ENCODE assay signal across 1 cellular context in the genomic region with DNA sequence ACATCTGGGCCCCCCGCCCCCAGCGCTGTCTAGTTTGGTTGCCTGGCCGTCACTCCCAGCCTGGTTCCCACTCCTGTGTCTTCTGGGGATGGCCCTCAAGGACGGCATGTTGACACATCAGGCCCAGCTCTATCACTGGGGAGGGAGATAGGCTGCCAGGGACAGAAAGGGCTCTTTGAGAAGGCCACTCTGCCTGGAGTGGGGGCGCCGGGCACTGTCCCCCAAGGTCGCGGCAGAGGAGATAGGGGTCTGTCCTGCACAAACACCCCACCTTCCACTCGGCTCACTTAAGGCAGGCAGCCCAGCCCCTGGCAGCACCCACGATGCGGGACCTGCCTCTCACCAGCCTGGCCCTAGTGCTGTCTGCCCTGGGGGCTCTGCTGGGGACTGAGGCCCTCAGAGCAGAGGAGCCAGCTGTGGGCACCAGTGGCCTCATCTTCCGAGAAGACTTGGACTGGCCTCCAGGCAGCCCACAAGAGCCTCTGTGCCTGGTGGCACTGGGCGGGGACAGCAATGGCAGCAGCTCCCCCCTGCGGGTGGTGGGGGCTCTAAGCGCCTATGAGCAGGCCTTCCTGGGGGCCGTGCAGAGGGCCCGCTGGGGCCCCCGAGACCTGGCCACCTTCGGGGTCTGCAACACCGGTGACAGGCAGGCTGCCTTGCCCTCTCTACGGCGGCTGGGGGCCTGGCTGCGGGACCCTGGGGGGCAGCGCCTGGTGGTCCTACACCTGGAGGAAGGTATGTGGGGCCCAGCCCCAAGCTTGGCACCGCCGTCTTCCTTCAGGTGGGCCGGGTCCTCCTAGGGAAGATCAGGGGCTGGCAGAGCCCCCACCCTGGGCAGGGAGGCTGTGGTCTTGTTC.
A peak's percentile ranks its signal among the peaks of the same experiment; 100 is the strongest.
TF ChIP-seq lines count a peak whose summit lies in the region.

A gene (plus strand): TSS at position 314 of the 857 bp plus-strand sequence. CDS start 10 bp downstream, at position 324.

TF ChIP-seq in HEK293, 187 proteins besides CTCF, POLR2A, EP300 and RAD21 (continued from another document and continues in another):
- TF ChIP-seq, protein P1, sequence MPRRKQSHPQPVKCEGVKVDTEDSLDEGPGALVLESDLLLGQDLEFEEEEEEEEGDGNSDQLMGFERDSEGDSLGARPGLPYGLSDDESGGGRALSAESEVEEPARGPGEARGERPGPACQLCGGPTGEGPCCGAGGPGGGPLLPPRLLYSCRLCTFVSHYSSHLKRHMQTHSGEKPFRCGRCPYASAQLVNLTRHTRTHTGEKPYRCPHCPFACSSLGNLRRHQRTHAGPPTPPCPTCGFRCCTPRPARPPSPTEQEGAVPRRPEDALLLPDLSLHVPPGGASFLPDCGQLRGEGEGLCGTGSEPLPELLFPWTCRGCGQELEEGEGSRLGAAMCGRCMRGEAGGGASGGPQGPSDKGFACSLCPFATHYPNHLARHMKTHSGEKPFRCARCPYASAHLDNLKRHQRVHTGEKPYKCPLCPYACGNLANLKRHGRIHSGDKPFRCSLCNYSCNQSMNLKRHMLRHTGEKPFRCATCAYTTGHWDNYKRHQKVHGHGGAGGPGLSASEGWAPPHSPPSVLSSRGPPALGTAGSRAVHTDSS (tag by site-specific recombination; IDR thresholded peaks at IDR 0.05): no peak
- TF ChIP-seq, protein P2, sequence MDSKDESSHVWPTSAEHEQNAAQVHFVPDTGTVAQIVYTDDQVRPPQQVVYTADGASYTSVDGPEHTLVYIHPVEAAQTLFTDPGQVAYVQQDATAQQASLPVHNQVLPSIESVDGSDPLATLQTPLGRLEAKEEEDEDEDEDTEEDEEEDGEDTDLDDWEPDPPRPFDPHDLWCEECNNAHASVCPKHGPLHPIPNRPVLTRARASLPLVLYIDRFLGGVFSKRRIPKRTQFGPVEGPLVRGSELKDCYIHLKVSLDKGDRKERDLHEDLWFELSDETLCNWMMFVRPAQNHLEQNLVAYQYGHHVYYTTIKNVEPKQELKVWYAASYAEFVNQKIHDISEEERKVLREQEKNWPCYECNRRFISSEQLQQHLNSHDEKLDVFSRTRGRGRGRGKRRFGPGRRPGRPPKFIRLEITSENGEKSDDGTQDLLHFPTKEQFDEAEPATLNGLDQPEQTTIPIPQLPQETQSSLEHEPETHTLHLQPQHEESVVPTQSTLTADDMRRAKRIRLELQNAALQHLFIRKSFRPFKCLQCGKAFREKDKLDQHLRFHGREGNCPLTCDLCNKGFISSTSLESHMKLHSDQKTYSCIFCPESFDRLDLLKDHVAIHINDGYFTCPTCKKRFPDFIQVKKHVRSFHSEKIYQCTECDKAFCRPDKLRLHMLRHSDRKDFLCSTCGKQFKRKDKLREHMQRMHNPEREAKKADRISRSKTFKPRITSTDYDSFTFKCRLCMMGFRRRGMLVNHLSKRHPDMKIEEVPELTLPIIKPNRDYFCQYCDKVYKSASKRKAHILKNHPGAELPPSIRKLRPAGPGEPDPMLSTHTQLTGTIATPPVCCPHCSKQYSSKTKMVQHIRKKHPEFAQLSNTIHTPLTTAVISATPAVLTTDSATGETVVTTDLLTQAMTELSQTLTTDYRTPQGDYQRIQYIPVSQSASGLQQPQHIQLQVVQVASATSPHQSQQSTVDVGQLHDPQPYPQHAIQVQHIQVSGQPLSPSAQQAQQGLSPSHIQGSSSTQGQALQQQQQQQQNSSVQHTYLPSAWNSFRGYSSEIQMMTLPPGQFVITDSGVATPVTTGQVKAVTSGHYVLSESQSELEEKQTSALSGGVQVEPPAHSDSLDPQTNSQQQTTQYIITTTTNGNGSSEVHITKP (tag by site-specific recombination; IDR thresholded peaks at IDR 0.05): no peak
- TF ChIP-seq ZNF555 (tag by site-specific recombination; conservative IDR thresholded peaks at IDR 0.05) (no peak), ZNF785 (tag by site-specific recombination; IDR thresholded peaks at IDR 0.05) (no peak), ZNF626 (tag by site-specific recombination; IDR thresholded peaks at IDR 0.05) (no peak), ZNF792 (tag by site-specific recombination; IDR thresholded peaks at IDR 0.05) (no peak), ZNF596 (tag by site-specific recombination; IDR thresholded peaks at IDR 0.05) (no peak), IKZF3 (tag by site-specific recombination; IDR thresholded peaks at IDR 0.05) (0 out of 2 replicates have a peak, but pooled peaks have one; percentile 29), ZNF174 (tag by site-specific recombination; IDR thresholded peaks at IDR 0.05) (no peak), YY2 (tag by site-specific recombination; IDR thresholded peaks at IDR 0.05) (no peak), MYNN (tag by site-specific recombination; IDR thresholded peaks at IDR 0.05; ENCODE audit: borderline replicate concordance) (no peak), REPIN1 (tag by site-specific recombination; IDR thresholded peaks at IDR 0.05; ENCODE audit: low read depth) (no peak), ZNF302 (tag by site-specific recombination; IDR thresholded peaks at IDR 0.05; ENCODE audit: low read depth) (no peak), ZNF16 (tag by site-specific recombination; IDR thresholded peaks at IDR 0.05; ENCODE audit: low read depth) (no peak), ZNF830 (tag by site-specific recombination; IDR thresholded peaks at IDR 0.05; ENCODE audit: low read depth) (no peak), ZNF157 (tag by site-specific recombination; IDR thresholded peaks at IDR 0.05) (no peak), ZNF2 (tag by site-specific recombination; IDR thresholded peaks at IDR 0.05) (no peak), ZEB2 (tag by site-specific recombination; IDR thresholded peaks at IDR 0.05) (no peak), GLIS1 (tag by site-specific recombination; IDR thresholded peaks at IDR 0.05) (peak; percentile 43; the same call in 1 of the 2 replicates), ZNF701 (tag by site-specific recombination; IDR thresholded peaks at IDR 0.05) (no peak), GLI4 (tag by site-specific recombination; IDR thresholded peaks at IDR 0.05) (no peak)
- TF ChIP-seq, protein P3, sequence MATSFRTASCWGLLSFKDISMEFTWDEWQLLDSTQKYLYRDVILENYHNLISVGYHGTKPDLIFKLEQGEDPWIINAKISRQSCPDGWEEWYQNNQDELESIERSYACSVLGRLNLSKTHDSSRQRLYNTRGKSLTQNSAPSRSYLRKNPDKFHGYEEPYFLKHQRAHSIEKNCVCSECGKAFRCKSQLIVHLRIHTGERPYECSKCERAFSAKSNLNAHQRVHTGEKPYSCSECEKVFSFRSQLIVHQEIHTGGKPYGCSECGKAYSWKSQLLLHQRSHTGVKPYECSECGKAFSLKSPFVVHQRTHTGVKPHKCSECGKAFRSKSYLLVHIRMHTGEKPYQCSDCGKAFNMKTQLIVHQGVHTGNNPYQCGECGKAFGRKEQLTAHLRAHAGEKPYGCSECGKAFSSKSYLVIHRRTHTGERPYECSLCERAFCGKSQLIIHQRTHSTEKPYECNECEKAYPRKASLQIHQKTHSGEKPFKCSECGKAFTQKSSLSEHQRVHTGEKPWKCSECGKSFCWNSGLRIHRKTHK (tag by site-specific recombination; IDR thresholded peaks at IDR 0.05): no peak
- TF ChIP-seq, protein P4, sequence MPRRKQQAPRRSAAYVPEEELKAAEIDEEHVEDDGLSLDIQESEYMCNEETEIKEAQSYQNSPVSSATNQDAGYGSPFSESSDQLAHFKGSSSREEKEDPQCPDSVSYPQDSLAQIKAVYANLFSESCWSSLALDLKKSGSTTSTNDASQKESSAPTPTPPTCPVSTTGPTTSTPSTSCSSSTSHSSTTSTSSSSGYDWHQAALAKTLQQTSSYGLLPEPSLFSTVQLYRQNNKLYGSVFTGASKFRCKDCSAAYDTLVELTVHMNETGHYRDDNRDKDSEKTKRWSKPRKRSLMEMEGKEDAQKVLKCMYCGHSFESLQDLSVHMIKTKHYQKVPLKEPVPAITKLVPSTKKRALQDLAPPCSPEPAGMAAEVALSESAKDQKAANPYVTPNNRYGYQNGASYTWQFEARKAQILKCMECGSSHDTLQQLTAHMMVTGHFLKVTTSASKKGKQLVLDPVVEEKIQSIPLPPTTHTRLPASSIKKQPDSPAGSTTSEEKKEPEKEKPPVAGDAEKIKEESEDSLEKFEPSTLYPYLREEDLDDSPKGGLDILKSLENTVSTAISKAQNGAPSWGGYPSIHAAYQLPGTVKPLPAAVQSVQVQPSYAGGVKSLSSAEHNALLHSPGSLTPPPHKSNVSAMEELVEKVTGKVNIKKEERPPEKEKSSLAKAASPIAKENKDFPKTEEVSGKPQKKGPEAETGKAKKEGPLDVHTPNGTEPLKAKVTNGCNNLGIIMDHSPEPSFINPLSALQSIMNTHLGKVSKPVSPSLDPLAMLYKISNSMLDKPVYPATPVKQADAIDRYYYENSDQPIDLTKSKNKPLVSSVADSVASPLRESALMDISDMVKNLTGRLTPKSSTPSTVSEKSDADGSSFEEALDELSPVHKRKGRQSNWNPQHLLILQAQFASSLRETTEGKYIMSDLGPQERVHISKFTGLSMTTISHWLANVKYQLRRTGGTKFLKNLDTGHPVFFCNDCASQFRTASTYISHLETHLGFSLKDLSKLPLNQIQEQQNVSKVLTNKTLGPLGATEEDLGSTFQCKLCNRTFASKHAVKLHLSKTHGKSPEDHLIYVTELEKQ (tag by site-specific recombination; IDR thresholded peaks at IDR 0.05; ENCODE audit: borderline replicate concordance): no peak
- TF ChIP-seq, protein P5, sequence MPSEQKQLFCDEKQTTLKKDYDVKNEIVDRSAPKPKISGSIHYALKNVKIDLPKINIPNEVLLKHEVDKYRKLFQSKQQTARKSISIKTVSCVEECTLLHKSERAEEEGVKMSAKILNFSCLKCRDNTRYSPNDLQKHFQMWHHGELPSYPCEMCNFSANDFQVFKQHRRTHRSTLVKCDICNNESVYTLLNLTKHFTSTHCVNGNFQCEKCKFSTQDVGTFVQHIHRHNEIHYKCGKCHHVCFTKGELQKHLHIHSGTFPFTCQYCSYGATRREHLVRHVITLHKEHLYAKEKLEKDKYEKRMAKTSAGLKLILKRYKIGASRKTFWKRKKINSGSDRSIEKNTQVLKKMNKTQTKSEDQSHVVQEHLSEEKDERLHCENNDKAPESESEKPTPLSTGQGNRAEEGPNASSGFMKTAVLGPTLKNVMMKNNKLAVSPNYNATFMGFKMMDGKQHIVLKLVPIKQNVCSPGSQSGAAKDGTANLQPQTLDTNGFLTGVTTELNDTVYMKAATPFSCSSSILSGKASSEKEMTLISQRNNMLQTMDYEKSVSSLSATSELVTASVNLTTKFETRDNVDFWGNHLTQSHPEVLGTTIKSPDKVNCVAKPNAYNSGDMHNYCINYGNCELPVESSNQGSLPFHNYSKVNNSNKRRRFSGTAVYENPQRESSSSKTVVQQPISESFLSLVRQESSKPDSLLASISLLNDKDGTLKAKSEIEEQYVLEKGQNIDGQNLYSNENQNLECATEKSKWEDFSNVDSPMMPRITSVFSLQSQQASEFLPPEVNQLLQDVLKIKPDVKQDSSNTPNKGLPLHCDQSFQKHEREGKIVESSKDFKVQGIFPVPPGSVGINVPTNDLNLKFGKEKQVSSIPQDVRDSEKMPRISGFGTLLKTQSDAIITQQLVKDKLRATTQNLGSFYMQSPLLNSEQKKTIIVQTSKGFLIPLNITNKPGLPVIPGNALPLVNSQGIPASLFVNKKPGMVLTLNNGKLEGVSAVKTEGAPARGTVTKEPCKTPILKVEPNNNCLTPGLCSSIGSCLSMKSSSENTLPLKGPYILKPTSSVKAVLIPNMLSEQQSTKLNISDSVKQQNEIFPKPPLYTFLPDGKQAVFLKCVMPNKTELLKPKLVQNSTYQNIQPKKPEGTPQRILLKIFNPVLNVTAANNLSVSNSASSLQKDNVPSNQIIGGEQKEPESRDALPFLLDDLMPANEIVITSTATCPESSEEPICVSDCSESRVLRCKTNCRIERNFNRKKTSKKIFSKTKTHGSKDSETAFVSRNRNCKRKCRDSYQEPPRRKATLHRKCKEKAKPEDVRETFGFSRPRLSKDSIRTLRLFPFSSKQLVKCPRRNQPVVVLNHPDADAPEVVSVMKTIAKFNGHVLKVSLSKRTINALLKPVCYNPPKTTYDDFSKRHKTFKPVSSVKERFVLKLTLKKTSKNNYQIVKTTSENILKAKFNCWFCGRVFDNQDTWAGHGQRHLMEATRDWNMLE (tag by site-specific recombination; conservative IDR thresholded peaks at IDR 0.05; ENCODE audit: low read depth): no peak
- TF ChIP-seq, protein P6, sequence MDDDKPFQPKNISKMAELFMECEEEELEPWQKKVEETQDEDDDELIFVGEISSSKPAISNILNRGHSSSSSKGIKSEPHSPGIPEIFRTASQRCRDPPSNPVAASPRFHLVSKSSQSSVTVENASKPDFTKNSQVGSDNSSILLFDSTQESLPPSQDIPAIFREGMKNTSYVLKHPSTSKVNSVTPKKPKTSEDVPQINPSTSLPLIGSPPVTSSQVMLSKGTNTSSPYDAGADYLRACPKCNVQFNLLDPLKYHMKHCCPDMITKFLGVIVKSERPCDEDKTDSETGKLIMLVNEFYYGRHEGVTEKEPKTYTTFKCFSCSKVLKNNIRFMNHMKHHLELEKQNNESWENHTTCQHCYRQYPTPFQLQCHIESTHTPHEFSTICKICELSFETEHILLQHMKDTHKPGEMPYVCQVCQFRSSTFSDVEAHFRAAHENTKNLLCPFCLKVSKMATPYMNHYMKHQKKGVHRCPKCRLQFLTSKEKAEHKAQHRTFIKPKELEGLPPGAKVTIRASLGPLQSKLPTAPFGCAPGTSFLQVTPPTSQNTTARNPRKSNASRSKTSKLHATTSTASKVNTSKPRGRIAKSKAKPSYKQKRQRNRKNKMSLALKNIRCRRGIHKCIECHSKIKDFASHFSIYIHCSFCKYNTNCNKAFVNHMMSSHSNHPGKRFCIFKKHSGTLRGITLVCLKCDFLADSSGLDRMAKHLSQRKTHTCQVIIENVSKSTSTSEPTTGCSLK (tag by site-specific recombination; IDR thresholded peaks at IDR 0.05): no peak
- TF ChIP-seq, protein P7, sequence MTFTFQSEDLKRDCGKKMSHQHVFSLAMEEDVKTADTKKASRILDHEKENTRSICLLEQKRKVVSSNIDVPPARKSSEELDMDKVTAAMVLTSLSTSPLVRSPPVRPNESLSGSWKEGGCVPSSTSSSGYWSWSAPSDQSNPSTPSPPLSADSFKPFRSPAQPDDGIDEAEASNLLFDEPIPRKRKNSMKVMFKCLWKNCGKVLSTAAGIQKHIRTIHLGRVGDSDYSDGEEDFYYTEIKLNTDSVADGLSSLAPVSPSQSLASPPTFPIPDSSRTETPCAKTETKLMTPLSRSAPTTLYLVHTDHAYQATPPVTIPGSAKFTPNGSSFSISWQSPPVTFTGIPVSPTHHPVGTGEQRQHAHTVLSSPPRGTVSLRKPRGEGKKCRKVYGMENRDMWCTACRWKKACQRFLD (tag by site-specific recombination; IDR thresholded peaks at IDR 0.05): no peak
- TF ChIP-seq, protein P8, sequence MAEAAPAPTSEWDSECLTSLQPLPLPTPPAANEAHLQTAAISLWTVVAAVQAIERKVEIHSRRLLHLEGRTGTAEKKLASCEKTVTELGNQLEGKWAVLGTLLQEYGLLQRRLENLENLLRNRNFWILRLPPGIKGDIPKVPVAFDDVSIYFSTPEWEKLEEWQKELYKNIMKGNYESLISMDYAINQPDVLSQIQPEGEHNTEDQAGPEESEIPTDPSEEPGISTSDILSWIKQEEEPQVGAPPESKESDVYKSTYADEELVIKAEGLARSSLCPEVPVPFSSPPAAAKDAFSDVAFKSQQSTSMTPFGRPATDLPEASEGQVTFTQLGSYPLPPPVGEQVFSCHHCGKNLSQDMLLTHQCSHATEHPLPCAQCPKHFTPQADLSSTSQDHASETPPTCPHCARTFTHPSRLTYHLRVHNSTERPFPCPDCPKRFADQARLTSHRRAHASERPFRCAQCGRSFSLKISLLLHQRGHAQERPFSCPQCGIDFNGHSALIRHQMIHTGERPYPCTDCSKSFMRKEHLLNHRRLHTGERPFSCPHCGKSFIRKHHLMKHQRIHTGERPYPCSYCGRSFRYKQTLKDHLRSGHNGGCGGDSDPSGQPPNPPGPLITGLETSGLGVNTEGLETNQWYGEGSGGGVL (tag by site-specific recombination; IDR thresholded peaks at IDR 0.05): no peak
